16 cellular contexts compared by ENCODE assay signal in the genomic region with DNA sequence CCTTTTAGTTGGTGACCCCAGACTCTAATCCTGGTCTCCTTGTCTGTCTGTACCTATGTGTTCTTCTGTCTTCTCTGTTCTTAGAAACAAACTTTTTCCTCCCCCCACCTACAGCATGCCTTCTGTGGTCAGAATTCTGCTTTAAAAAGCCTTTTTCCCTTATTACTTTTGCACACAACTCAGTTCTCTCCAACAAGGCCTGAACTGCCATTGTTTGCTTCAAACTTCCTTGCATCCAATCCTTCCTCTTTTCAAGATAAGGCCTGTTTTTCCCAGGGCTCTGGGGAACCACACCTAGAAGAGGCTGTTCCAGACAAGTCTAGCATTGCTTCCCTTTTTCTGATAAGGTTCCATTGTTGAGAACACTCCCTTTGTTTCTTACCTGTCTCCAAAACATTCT. TPM values are rescaled to one million over a fixed set of nuclear protein-coding genes. Genes with fewer than 3 reads are reported as not detected.
DNase-seq lines count a peak whose midpoint lies in the region; ATAC-seq lines count a peak whose summit lies in the region.
"Had no signal": no experiment of that assay in that cellular context is flagged by ENCODE, and none has a peak within 500 bp of the region (broad histone marks: within the 10 kb centered on the region; RNA-seq: fewer than 3 reads in every experiment).

No MANE protein-coding gene starts in this region.

- peaks cover 2% of the 10 kb centered on the region for H3K9me3 Mint-ChIP-seq in activated naive CD8-positive, alpha-beta T cell treated with anti-CD3 and anti-CD28 coated beads, Interleukin-2, amount 10 ng/mL, durations not matched to agents 7 days and 5 days
- H3K9me3 Mint-ChIP-seq in memory B cell = no peaks in the 10 kb centered on the region
- H3K9me3 Mint-ChIP-seq: activated CD4-positive, alpha-beta T cell treated with anti-CD3 and anti-CD28 coated beads, Interleukin-2, amount 10 ng/mL, durations not matched to agents 7 days and 5 days had no signal

- H3K4me3 Mint-ChIP-seq in activated naive CD8-positive, alpha-beta T cell treated with anti-CD3 and anti-CD28 coated beads, Interleukin-2, amount 10 ng/mL, durations not matched to agents 7 days and 5 days = no peak overlapping the region
- no peak overlapping the region for H3K4me3 Mint-ChIP-seq in memory B cell
- H3K4me3 Mint-ChIP-seq: activated CD4-positive, alpha-beta T cell treated with anti-CD3 and anti-CD28 coated beads, Interleukin-2, amount 10 ng/mL, durations not matched to agents 7 days and 5 days had no signal

- no peaks in the 10 kb centered on the region for H3K27me3 Mint-ChIP-seq in activated naive CD8-positive, alpha-beta T cell treated with anti-CD3 and anti-CD28 coated beads, Interleukin-2, amount 10 ng/mL, durations not matched to agents 7 days and 5 days
- H3K27me3 Mint-ChIP-seq in memory B cell = no peaks in the 10 kb centered on the region
- H3K27me3 Mint-ChIP-seq: activated CD4-positive, alpha-beta T cell treated with anti-CD3 and anti-CD28 coated beads, Interleukin-2, amount 10 ng/mL, durations not matched to agents 7 days and 5 days had no signal

- H3K27me3 ChIP-seq in BLaER1 treated with 17β-estradiol and CSF1 and Interleukin-3, amounts not matched to agents 10 nM and 100 nM = no peaks in the 10 kb centered on the region
- H3K27me3 ChIP-seq in GM23248 (replicated peaks; ENCODE audit: insufficient read depth) = no peaks in the 10 kb centered on the region

- no peak overlapping the region; a peak in 1 of 22 replicates for H3K9ac ChIP-seq in BLaER1 treated with 17β-estradiol and CSF1 and Interleukin-3, amounts not matched to agents 10 nM and 100 nM
- no peak overlapping the region for H3K9ac ChIP-seq in GM23248

- H2AFZ ChIP-seq in GM23248 = 0 out of 2 replicates have a peak overlapping the region, but pooled peaks have one; percentile 34

- no peak overlapping the region for H3K4me3 ChIP-seq in BLaER1 treated with 17β-estradiol and CSF1 and Interleukin-3, amounts not matched to agents 10 nM and 100 nM
- no peak overlapping the region for H3K4me3 ChIP-seq in GM23248

- H3F3A ChIP-seq in GM23248 (ENCODE audit: insufficient read depth) = no peaks in the 10 kb centered on the region

- H3K36me3 Mint-ChIP-seq in activated naive CD8-positive, alpha-beta T cell treated with anti-CD3 and anti-CD28 coated beads, Interleukin-2, amount 10 ng/mL, durations not matched to agents 7 days and 5 days = no peaks in the 10 kb centered on the region
- H3K36me3 Mint-ChIP-seq in memory B cell = no peaks in the 10 kb centered on the region

- in situ Hi-C loops in GM23248 (cut with MboI) = no loop called here

- no peaks in the 10 kb centered on the region for H3K9me2 ChIP-seq in GM23248 (ENCODE audit: insufficient read depth)

- H3K27ac Mint-ChIP-seq in activated naive CD8-positive, alpha-beta T cell treated with anti-CD3 and anti-CD28 coated beads, Interleukin-2, amount 10 ng/mL, durations not matched to agents 7 days and 5 days = peak overlapping the region; percentile 44
- peak overlapping the region; percentile 46 for H3K27ac Mint-ChIP-seq in memory B cell
- H3K27ac Mint-ChIP-seq: activated CD4-positive, alpha-beta T cell treated with anti-CD3 and anti-CD28 coated beads, Interleukin-2, amount 10 ng/mL, durations not matched to agents 7 days and 5 days had no signal

- H3K79me2 ChIP-seq in GM23248 (ENCODE audit: insufficient read depth) = no peaks in the 10 kb centered on the region

- no peaks in the 10 kb centered on the region for H3K36me3 ChIP-seq in BLaER1 treated with 17β-estradiol and CSF1 and Interleukin-3, amounts not matched to agents 10 nM and 100 nM
- H3K36me3 ChIP-seq in GM23248 (ENCODE audit: low read depth) = no peaks in the 10 kb centered on the region

- no peak for DNase-seq in GM23248
- DNase-seq in activated naive CD8-positive, alpha-beta T cell treated with anti-CD3 and anti-CD28 coated beads, Interleukin-2, amount 10 ng/mL, durations not matched to agents 7 days and 5 days = no peak
- DNase-seq in memory B cell (ENCODE audit: low spot score in 2 of 2) = no peak
- DNase-seq in GM03348 (ENCODE audit: low spot score) = no peak
- DNase-seq in islet precursor cell = no peak
- DNase-seq in glomerular visceral epithelial cell (ENCODE audit: extremely low spot score) = no peak
- no peak for DNase-seq in NCI-H1105 (lab: John Stamatoyannopoulos, UW)
- DNase-seq: activated CD4-positive, alpha-beta T cell treated with anti-CD3 and anti-CD28 coated beads, Interleukin-2, amount 10 ng/mL, durations not matched to agents 7 days and 5 days; activated effector memory CD4-positive, alpha-beta T cell treated with anti-CD3 and anti-CD28 coated beads, Interleukin-2, amount 50 U/mL, for 16 hours; effector CD4-positive, alpha-beta T cell; EL; NCI-H1417; NCI-H446 treated with DMSO at 0.1 percent for 48 hours; T-helper 1 cell had no signal

- H3K4me1 ChIP-seq in BLaER1 treated with 17β-estradiol and CSF1 and Interleukin-3, amounts not matched to agents 10 nM and 100 nM = peaks cover 20 to 36% (median 27%) of the 10 kb centered on the region in 10 experiments; a peak in 19 of 20 replicates
- H3K4me1 ChIP-seq in GM23248 (ENCODE audit: insufficient read depth) = no peaks in the 10 kb centered on the region

- peaks cover 12% of the 10 kb centered on the region for H3K4me1 Mint-ChIP-seq in activated naive CD8-positive, alpha-beta T cell treated with anti-CD3 and anti-CD28 coated beads, Interleukin-2, amount 10 ng/mL, durations not matched to agents 7 days and 5 days
- H3K4me1 Mint-ChIP-seq in memory B cell = peaks cover 25% of the 10 kb centered on the region

- ATAC-seq in activated naive CD8-positive, alpha-beta T cell treated with anti-CD3 and anti-CD28 coated beads, Interleukin-2, amount 10 ng/mL, durations not matched to agents 7 days and 5 days (ENCODE audit: low read depth) = no peak
- ATAC-seq in memory B cell (ENCODE audit: low read depth) = no peak
- ATAC-seq: Panc1 had no signal

- peak overlapping the region in 6 of 11 experiments; percentile 1 to 43 (median 8); a peak in 6 of 22 replicates for H3K27ac ChIP-seq in BLaER1 treated with 17β-estradiol and CSF1 and Interleukin-3, amounts not matched to agents 10 nM and 100 nM
- no peak overlapping the region for H3K27ac ChIP-seq in GM23248

- peak overlapping the region in 7 of 11 experiments; percentile 14 to 47 (median 37); a peak in 13 of 22 replicates for H3K4me2 ChIP-seq in BLaER1 treated with 17β-estradiol and CSF1 and Interleukin-3, amounts not matched to agents 10 nM and 100 nM
- no peak overlapping the region for H3K4me2 ChIP-seq in GM23248 (ENCODE audit: unreplicated experiment)

- POLR2A ChIA-PET in activated naive CD8-positive, alpha-beta T cell treated with anti-CD3 and anti-CD28 coated beads, Interleukin-2, amount 10 ng/mL, durations not matched to agents 7 days and 5 days (lab: Charles Lee) = interaction anchor here (2.2 kb wide), 1 partner anchor 7 kb away, joined by 8 read pairs; no protein-coding TSS in a partner anchor

- H4K20me1 ChIP-seq in BLaER1 treated with 17β-estradiol and CSF1 and Interleukin-3, amounts not matched to agents 10 nM and 100 nM = no peaks in the 10 kb centered on the region
- H4K20me1 ChIP-seq in GM23248 (ENCODE audit: insufficient read depth) = no peaks in the 10 kb centered on the region

- H3K9me3 ChIP-seq in BLaER1 treated with 17β-estradiol and CSF1 and Interleukin-3, amounts not matched to agents 10 nM and 100 nM (replicated peaks in 1 of 11) = no peaks in the 10 kb centered on the region
- no peaks in the 10 kb centered on the region for H3K9me3 ChIP-seq in GM23248 (ENCODE audit: low read depth)

RNA-seq across cellular contexts. Expression of gene NCOA3, which starts 22.2 kb away (rescaled TPM):
- 36.4 and 36.6 TPM in 2 replicates for total RNA-seq in GM23248 (2014; rRNA removed; shearing (Covaris generic))
- 19.3 and 19.5 TPM in 2 replicates for polyA plus RNA-seq in GM23248 (2016; fragmentation: Nextera tagmentation; extraction: Ambion mirVana)
- 10 to 100 TPM; 71.3 to 74.2 TPM for total RNA-seq in activated naive CD8-positive, alpha-beta T cell treated with anti-CD3 and anti-CD28 coated beads, Interleukin-2, amount 10 ng/mL, durations not matched to agents 7 days and 5 days
